ENCODE assay signal across 8 cellular contexts in genomic region chr20:3796477-3797225, GRCh38. TPM values are rescaled to one million over a fixed set of nuclear protein-coding genes. Genes with fewer than 3 reads are reported as not detected.
DNase-seq lines count a peak whose midpoint lies in the region; ATAC-seq and TF ChIP-seq lines count a peak whose summit lies in the region.

No MANE protein-coding gene starts in this region.

- H4K20me1 ChIP-seq in BLaER1 (peaks cover 7% of the 10 kb centered on the region; the same call in 1 of the 2 replicates), HCT116 (ENCODE audit: insufficient read depth) (no peaks in the 10 kb centered on the region), smooth muscle cell (ENCODE audit: low read depth) (peaks cover 5% of the 10 kb centered on the region)

- no peak for TF ChIP-seq CTCF in HCT116 (IDR thresholded peaks at IDR 0.05 in 2 of 3, conservative IDR thresholded peaks at IDR 0.05 in 1 of 3; ENCODE audit: borderline replicate concordance in 1 of 3, insufficient read depth in 1 of 3, low read depth in 2 of 3, low read length in 2 of 3)
- TF ChIP-seq CTCF in left ventricle myocardium inferior (IDR thresholded peaks at IDR 0.05; ENCODE audit: borderline replicate concordance), result no peak
- TF ChIP-seq CTCF in smooth muscle cell (IDR thresholded peaks at IDR 0.05; ENCODE audit: borderline replicate concordance, insufficient read depth, poor library complexity, severe bottlenecking), result no peak

- peaks cover 12% of the 10 kb centered on the region for H3K36me3 Mint-ChIP-seq in T-helper 17 cell (ENCODE audit: low read depth)

- H3K27me3 ChIP-seq in BLaER1 (no peaks in the 10 kb centered on the region), HCT116 (ENCODE audit: insufficient read depth, low read length) (no peaks in the 10 kb centered on the region), left ventricle myocardium inferior (ENCODE audit: low read depth) (no peaks in the 10 kb centered on the region), smooth muscle cell (ENCODE audit: low read depth) (no peaks in the 10 kb centered on the region)

- H3K27ac ChIP-seq in BLaER1 (peak overlapping the region; percentile 80), HCT116 (ENCODE audit: low read depth, low read length) (peak overlapping the region; percentile 97), left ventricle myocardium inferior (replicated peaks) (peak overlapping the region; percentile 93), smooth muscle cell (ENCODE audit: low read depth) (no peak overlapping the region)

- TF ChIP-seq POLR2A in HCT116 (IDR thresholded peaks at IDR 0.05; ENCODE audit: borderline replicate concordance, extremely low read depth, insufficient read depth, insufficient read length), result no peak

- peak overlapping the region; percentile 100 for H3K4me3 Mint-ChIP-seq in T-helper 17 cell

- H3K79me2 ChIP-seq in HCT116 (ENCODE audit: insufficient read depth, low read length), result peaks cover 53% of the 10 kb centered on the region
- H3K79me2 ChIP-seq in smooth muscle cell (ENCODE audit: low read depth), result no peaks in the 10 kb centered on the region

- no peaks in the 10 kb centered on the region for H3F3A ChIP-seq in smooth muscle cell (ENCODE audit: low read depth)

- POLR2A ChIA-PET in HCT116 (lab: Charles Lee), result interaction anchor here (1.1 to 2.5 kb wide), 3 partner anchors 16 to 24 kb away, joined by 5 to 14 read pairs (median 12); partner anchors contain the start of gene AP5S1

- H3K9me3 ChIP-seq in BLaER1 (no peaks in the 10 kb centered on the region), HCT116 (ENCODE audit: control insufficient read depth in 1 of 2, insufficient read depth in 1 of 2, low read depth in 1 of 2, low read length in 2 of 2) (no peaks in the 10 kb centered on the region), T-helper 17 cell (ENCODE audit: control insufficient read depth, low read length, poor library complexity, severe bottlenecking) (no peaks in the 10 kb centered on the region), left ventricle myocardium inferior (replicated peaks) (no peaks in the 10 kb centered on the region), smooth muscle cell (replicated peaks; ENCODE audit: low read depth) (no peaks in the 10 kb centered on the region)

- H3K9ac ChIP-seq in BLaER1, result peak overlapping the region; percentile 84
- H3K9ac ChIP-seq in HCT116 (ENCODE audit: low read length), result peak overlapping the region; percentile 95
- H3K9ac ChIP-seq in smooth muscle cell (ENCODE audit: low read depth), result peak overlapping the region; percentile 1

- H3K4me1 Mint-ChIP-seq in T-helper 17 cell, result peaks cover 34% of the 10 kb centered on the region

- DNase-seq in HCT116 (ENCODE audit: low read depth, low spot score), result no peak
- no peak for DNase-seq in T-helper 17 cell
- no peak for DNase-seq in left ventricle myocardium inferior
- no peak for DNase-seq in smooth muscle cell (lab: John Stamatoyannopoulos, UW; ENCODE audit: unreplicated experiment)
- DNase-seq in GM19240 (ENCODE audit: insufficient read length, low spot score), result no peak
- no peak for DNase-seq in GOT3 (lab: John Stamatoyannopoulos, UW)

- peaks cover 57% of the 10 kb centered on the region for H3K4me1 ChIP-seq in BLaER1
- peaks cover 25 to 57% of the 10 kb centered on the region in 2 experiments for H3K4me1 ChIP-seq in HCT116 (ENCODE audit: control insufficient read depth in 1 of 2, insufficient read depth in 2 of 2, low read length in 2 of 2)
- H3K4me1 ChIP-seq in left ventricle myocardium inferior, result peaks cover 40% of the 10 kb centered on the region
- peaks cover 23% of the 10 kb centered on the region for H3K4me1 ChIP-seq in smooth muscle cell (ENCODE audit: low read depth)

- peak; percentile 13 for ATAC-seq in HCT116
- ATAC-seq in T-helper 17 cell, result no peak
- ATAC-seq in GM19463 (IDR thresholded peaks at IDR 0.05; ENCODE audit: unreplicated experiment), result no peak

- no TSS peak for BruUV-seq in HCT116 (replicated peaks; lab: Mats Ljungman, UMichigan)

- H3K4me2 ChIP-seq in BLaER1 (peak overlapping the region; percentile 97), HCT116 (ENCODE audit: low read length) (peak overlapping the region; percentile 94), smooth muscle cell (peak overlapping the region; percentile 94)

- H3K4me3 ChIP-seq in BLaER1 (peak overlapping the region; percentile 80), HCT116 (replicated peaks in 1 of 2; ENCODE audit: low read depth in 1 of 2, low read length in 2 of 2) (peak overlapping the region; percentile 66 to 80), left ventricle myocardium inferior (peak overlapping the region; percentile 71), smooth muscle cell (peak overlapping the region; percentile 73)

- intact Hi-C loops in HCT116 (cut with micrococcal nuclease) (no loop called here), left ventricle myocardium inferior (cut with micrococcal nuclease) (no loop called here)

- peak overlapping the region; percentile 95 for H3K27ac Mint-ChIP-seq in T-helper 17 cell

- TF ChIP-seq RAD21 in HCT116 (IDR thresholded peaks at IDR 0.05; ENCODE audit: low read depth), result no peak

- H3K36me3 ChIP-seq in BLaER1 (peaks cover 34% of the 10 kb centered on the region), HCT116 (ENCODE audit: control insufficient read depth in 1 of 2, insufficient read depth in 2 of 2, low read length in 2 of 2) (peaks cover 18 to 37% of the 10 kb centered on the region in 2 experiments; a peak in 3 of 4 replicates), left ventricle myocardium inferior (peaks cover 14% of the 10 kb centered on the region), smooth muscle cell (ENCODE audit: low read depth) (no peaks in the 10 kb centered on the region)

- no peaks in the 10 kb centered on the region for H3K27me3 Mint-ChIP-seq in T-helper 17 cell

- WGBS in smooth muscle cell (ENCODE audit: low lambda C conversion rate), result 13% methylated on average over 27 of the region's 33 CpGs

- RAD21 ChIA-PET in HCT116 (lab: Charles Lee; ENCODE audit: low non-redundant PET in 1 of 2, low total read pairs in 2 of 2, uncharacterized antibody in 2 of 2, unreplicated experiment in 2 of 2), result interaction anchor here in 1 of 2 experiments (0.6 to 0.8 kb wide), 2 partner anchors 15 to 22 kb away, joined by 3 read pairs; no protein-coding TSS in a partner anchor

- CTCF ChIA-PET in HCT116 (lab: Charles Lee), result interaction anchor here (0.7 to 1.9 kb wide), 6 partner anchors 8 to 58 kb away, joined by 3 to 9 read pairs (median 4); partner anchors contain the start of gene CENPB

- H2AFZ ChIP-seq in HCT116 (ENCODE audit: low read depth, low read length, poor library complexity, severe bottlenecking), result no peak overlapping the region
- no peak overlapping the region for H2AFZ ChIP-seq in smooth muscle cell (ENCODE audit: low read depth)

- no peaks in the 10 kb centered on the region for H3K9me2 ChIP-seq in HCT116 (ENCODE audit: insufficient read depth)

TF ChIP-seq in HCT116, 20 proteins besides CTCF, POLR2A, EP300 and RAD21:
- TF ChIP-seq CEBPB (IDR thresholded peaks at IDR 0.05; ENCODE audit: low read depth) (no peak), SRF (IDR thresholded peaks at IDR 0.05; ENCODE audit: low read depth) (no peak), ZFX (IDR thresholded peaks at IDR 0.05) (peak; percentile 26; the same call in 1 of the 2 replicates)

RNA-seq across cellular contexts. Expression of gene CDC25B, which starts 0.5 kb away (rescaled TPM):
- total RNA-seq in HCT116 (2021; ENCODE audit: unreplicated experiment) (223 TPM), T-helper 17 cell (100 to 1,000 TPM; 220 to 223 TPM), left ventricle myocardium inferior (8.1 TPM), smooth muscle cell (9.5 and 14.7 TPM in 2 replicates)
- 175 and 226 TPM in 2 replicates for polyA plus RNA-seq in HCT116 (2012)
- polyA plus RNA-seq in smooth muscle cell, result 11.1 and 14.8 TPM in 2 replicates

RNA-seq across cellular contexts. Expression of gene CENPB, which starts 10.1 kb away (rescaled TPM):
- total RNA-seq in HCT116 (2021; ENCODE audit: unreplicated experiment) (67.2 TPM), T-helper 17 cell (10 to 100 TPM; 36.9 to 40.2 TPM), left ventricle myocardium inferior (70.7 TPM), smooth muscle cell (23.6 TPM in 2 replicates)
- polyA plus RNA-seq in HCT116 (2012), result 40.7 and 42.0 TPM in 2 replicates
- polyA plus RNA-seq in smooth muscle cell, result 10.4 and 13.4 TPM in 2 replicates

RNA-seq across cellular contexts. Expression of gene SPEF1, which starts 15.4 kb away (rescaled TPM):
- total RNA-seq in HCT116 (2021; ENCODE audit: unreplicated experiment) (0.93 TPM), T-helper 17 cell (under 1 TPM in 1 of 2 donors, not detected in 1; 0.18 TPM), left ventricle myocardium inferior (0.33 TPM), smooth muscle cell (0.36 and 0.72 TPM in 2 replicates)
- polyA plus RNA-seq in HCT116 (2012), result 0.74 and 0.83 TPM in 2 replicates
- polyA plus RNA-seq in smooth muscle cell, result 0.32 and 0.47 TPM in 2 replicates

RNA-seq across cellular contexts. Expression of gene AP5S1, which starts 23.7 kb away (rescaled TPM):
- total RNA-seq in HCT116 (2021; ENCODE audit: unreplicated experiment) (12.1 TPM), T-helper 17 cell (10 to 100 TPM; 11.3 to 11.9 TPM), left ventricle myocardium inferior (11.3 TPM), smooth muscle cell (3.1 and 9.9 TPM in 2 replicates)
- polyA plus RNA-seq in HCT116 (2012), result 8.7 and 9.0 TPM in 2 replicates
- 10.9 and 14.7 TPM in 2 replicates for polyA plus RNA-seq in smooth muscle cell

RNA-seq across cellular contexts. Expression of gene ADISSP, which starts 29.1 kb away (rescaled TPM):
- total RNA-seq in HCT116 (2021; ENCODE audit: unreplicated experiment) (99.4 TPM), T-helper 17 cell (10 to 100 TPM; 13.3 to 19.0 TPM), left ventricle myocardium inferior (10.2 TPM), smooth muscle cell (7.6 and 11.8 TPM in 2 replicates)
- polyA plus RNA-seq in HCT116 (2012), result 71.0 and 92.8 TPM in 2 replicates
- 33.4 and 46.7 TPM in 2 replicates for polyA plus RNA-seq in smooth muscle cell

Comparison
In these comparisons a context has a peak if more than half of its experiments do, and no peak if none do; other contexts are left out.
1. H3K9ac ChIP-seq: peak in every context shown above with its lines; median percentile 95 in HCT116; 84 in BLaER1; 1 in smooth muscle cell.
2. RNA of gene CDC25B, which starts 0.5 kb away (total RNA-seq): 223 TPM in HCT116 (single experiment) and 220 to 223 TPM in T-helper 17 cell; 9.5 to 14.7 TPM in smooth muscle cell and 8.1 TPM in left ventricle myocardium inferior (single experiment); every median in the first group is over 10 times any median in the second.
3. Peak in every context shown above with its lines, with median percentiles within 50 percentile points of each other: H3K4me2 ChIP-seq and H3K4me3 ChIP-seq.